1 cellular context compared by ENCODE assay signal in genomic region chr16:82152641-82153094, GRCh38.
TF ChIP-seq lines count a peak whose summit lies in the region.

No MANE protein-coding gene starts in this region.

TF ChIP-seq in GM23338, 12 proteins besides CTCF, POLR2A, EP300 and RAD21 (continued from another document):
- TF ChIP-seq REST (IDR thresholded peaks at IDR 0.05; ENCODE audit: unreplicated experiment): no peak
- TF ChIP-seq NANOG (IDR thresholded peaks at IDR 0.05; ENCODE audit: borderline replicate concordance): no peak
- TF ChIP-seq ETS1 (IDR thresholded peaks at IDR 0.05): no peak
- no peak for TF ChIP-seq CREB1 (CRISPR knock-in tag; IDR thresholded peaks at IDR 0.05; ENCODE audit: low read depth)
- TF ChIP-seq ZNF114 (CRISPR knock-in tag; IDR thresholded peaks at IDR 0.05): no peak
- no peak for TF ChIP-seq JUNB (IDR thresholded peaks at IDR 0.05; ENCODE audit: unreplicated experiment)
- no peak for TF ChIP-seq EZH2 (IDR thresholded peaks at IDR 0.05; ENCODE audit: low read depth, unreplicated experiment)
- no peak for TF ChIP-seq POLR2AphosphoS5 (IDR thresholded peaks at IDR 0.05; ENCODE audit: low read depth)
